In genomic region chr14:23708343-23708742, GRCh38 we compare ENCODE assay signal across 8 cellular contexts.
"Had no signal": no experiment of that assay in that cellular context is flagged by ENCODE, and none has a peak within 500 bp of the region (broad histone marks: within the 10 kb centered on the region; RNA-seq: fewer than 3 reads in every experiment).

No MANE protein-coding gene starts in this region.

- DNase-seq: GDM1, GF-D8 had no signal

- FAIRE-seq: G401.6, GM12878, GM12891, GM12892, GM18507, GM19239 had no signal

- ATAC-seq: GM12878 had no signal

- H3K4me3 ChIP-seq: GM12878 had no signal
